In the genomic region with DNA sequence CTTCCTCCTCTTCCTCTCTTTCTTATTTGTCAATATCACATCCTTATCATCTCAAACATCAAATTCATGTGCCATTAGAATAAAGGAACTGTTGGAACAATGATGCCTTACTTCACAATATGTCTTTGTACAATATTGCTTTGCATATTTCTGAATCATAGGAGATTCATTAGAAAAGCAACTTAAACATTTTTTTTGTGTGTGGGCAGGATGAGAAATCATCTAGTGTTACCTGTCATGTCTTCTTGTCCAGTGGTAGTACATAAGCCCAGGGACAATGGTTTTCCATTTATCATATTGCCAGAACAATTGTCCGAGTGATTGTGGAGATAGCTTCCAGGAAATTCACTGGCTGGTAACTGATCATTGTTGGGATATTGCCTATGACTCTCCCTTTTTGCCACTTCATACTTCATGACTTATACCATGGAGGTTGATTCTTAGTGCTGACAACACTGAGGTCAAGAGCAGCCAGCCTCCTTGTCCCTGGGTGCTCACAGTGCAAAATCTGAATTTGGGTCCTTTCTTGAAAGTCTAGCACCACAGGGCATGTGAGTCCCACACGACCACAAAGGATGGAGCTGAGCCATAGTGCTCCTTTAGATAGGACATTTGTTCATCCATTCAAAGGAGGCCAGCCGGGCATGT, we compare ENCODE assay signal across 22 cellular contexts.
DNase-seq lines count a peak whose midpoint lies in the region; ATAC-seq and TF ChIP-seq lines count a peak whose summit lies in the region.
"Had no signal": no experiment of that assay in that cellular context is flagged by ENCODE, and none has a peak within 500 bp of the region (broad histone marks: within the 10 kb centered on the region; RNA-seq: fewer than 3 reads in every experiment).

No MANE protein-coding gene starts in this region.

- dilution Hi-C loops in mammary epithelial cell (cut with HindIII; ENCODE audit: low sequenced_read_pairs) = no loop called here

- in situ Hi-C loops in mammary epithelial cell (cut with MboI; ENCODE audit: low sequenced_read_pairs in 2 of 2) = no loop called here

- no peak overlapping the region for H3K4me3 Mint-ChIP-seq in effector memory CD8-positive, alpha-beta T cell
- H3K4me3 Mint-ChIP-seq: B cell; CD4-positive, CD25-positive, alpha-beta regulatory T cell had no signal

- H3K9me3 Mint-ChIP-seq in effector memory CD8-positive, alpha-beta T cell = peaks cover 0 to 7% of the 10 kb centered on the region in 2 donors

- TF ChIP-seq CTCF in mammary epithelial cell (conservative IDR thresholded peaks at IDR 0.05 in 1 of 2, IDR thresholded peaks at IDR 0.05 in 1 of 2; ENCODE audit: extremely low read depth in 1 of 2, insufficient read depth in 1 of 2, low read depth in 1 of 2, low read length in 2 of 2) (no peak), breast epithelium (IDR thresholded peaks at IDR 0.05) (no peak)

- H3K36me3 Mint-ChIP-seq in effector memory CD8-positive, alpha-beta T cell (ENCODE audit: insufficient read depth) = no peaks in the 10 kb centered on the region
- H3K36me3 Mint-ChIP-seq: CD4-positive, CD25-positive, alpha-beta regulatory T cell had no signal

- no peaks in the 10 kb centered on the region for H3K27me3 Mint-ChIP-seq in effector memory CD8-positive, alpha-beta T cell
- H3K27me3 Mint-ChIP-seq: B cell; CD4-positive, CD25-positive, alpha-beta regulatory T cell had no signal

- peaks cover 11 to 35% of the 10 kb centered on the region in 2 donors for H3K4me1 Mint-ChIP-seq in effector memory CD8-positive, alpha-beta T cell (ENCODE audit: low read depth in 2 of 2)
- H3K4me1 Mint-ChIP-seq: B cell had no signal

- no peak overlapping the region for H3K4me2 ChIP-seq in mammary epithelial cell (ENCODE audit: insufficient read depth, low read depth, low read length)

- no peak overlapping the region for H3K27ac ChIP-seq in mammary epithelial cell (ENCODE audit: insufficient read depth, low read depth, low read length)
- H3K27ac ChIP-seq in breast epithelium = no peak overlapping the region
- H3K27ac ChIP-seq in KOPT-K1 (ENCODE audit: low read depth, low read length, poor library complexity, severe bottlenecking) = peak overlapping the region; percentile 29
- H3K27ac ChIP-seq: Peyer's patch, SJCRH30 had no signal

- intact Hi-C loops in mammary epithelial cell (cut with micrococcal nuclease) (no loop called here), breast epithelium (cut with DNase I; ENCODE audit: low total_unique reads) (no loop called here)

- H3K27me3 ChIP-seq in mammary epithelial cell (ENCODE audit: insufficient read depth, low read length) (no peaks in the 10 kb centered on the region), breast epithelium (no peaks in the 10 kb centered on the region)
- H3K27me3 ChIP-seq: Peyer's patch, SJCRH30 had no signal

- H3K4me3 ChIP-seq in mammary epithelial cell (replicated peaks in 1 of 3; ENCODE audit: insufficient read depth in 1 of 3, low read depth in 2 of 3, low read length in 3 of 3) (no peak overlapping the region), breast epithelium (no peak overlapping the region)
- H3K4me3 ChIP-seq: Peyer's patch, SJCRH30 had no signal

- CTCF ChIA-PET in mammary epithelial cell (lab: Charles Lee; ENCODE audit: low non-redundant PET) = no interaction called here

- no peak overlapping the region for H3K9ac ChIP-seq in mammary epithelial cell (ENCODE audit: insufficient read depth, low read length)

- WGBS in mammary epithelial cell (ENCODE audit: low coverage, missing lambda C conversion rate) = 47% methylated on average over 3 of the region's 3 CpGs

- H3K4me1 ChIP-seq in mammary epithelial cell (ENCODE audit: insufficient read depth, low read length) = peaks cover 11% of the 10 kb centered on the region
- no peaks in the 10 kb centered on the region for H3K4me1 ChIP-seq in breast epithelium
- H3K4me1 ChIP-seq: Peyer's patch had no signal

- DNase-seq in mammary epithelial cell = peak; percentile 24
- DNase-seq in breast epithelium (ENCODE audit: low spot score in 2 of 2) = no peak
- DNase-seq in effector memory CD8-positive, alpha-beta T cell = no peak
- no peak for DNase-seq in kidney tubule cell (ENCODE audit: low spot score)
- DNase-seq: Caco-2; DMS 273 treated with DMSO at 0.1 percent for 48 hours; DMS79 treated with DMSO at 0.1 percent for 48 hours; KG1; NCI-H1092 treated with DMSO at 0.1 percent for 48 hours; NCI-H146; NCI-H2029 treated with DMSO at 0.1 percent for 48 hours; NCI-H226; NCI-H510A treated with DMSO at 0.1 percent for 48 hours; NCI-H774; NK-92 treated with Interleukin-12 subunit alpha and Interleukin-12 subunit beta, amount 100 ng/mL, for 24 hours; Peyer's patch had no signal

- H3K36me3 ChIP-seq in mammary epithelial cell (ENCODE audit: insufficient read depth, low read length) (no peaks in the 10 kb centered on the region), breast epithelium (no peaks in the 10 kb centered on the region), KOPT-K1 (ENCODE audit: insufficient read depth, low read length) (no peaks in the 10 kb centered on the region)
- H3K36me3 ChIP-seq: Peyer's patch, SJCRH30 had no signal

- no TSS peak for BruUV-seq in mammary epithelial cell (replicated peaks; lab: Mats Ljungman, UMichigan)

- H2AFZ ChIP-seq in mammary epithelial cell (ENCODE audit: low read depth, low read length) = no peak overlapping the region

- no peak for TF ChIP-seq POLR2A in breast epithelium (IDR thresholded peaks at IDR 0.05)

- no peaks in the 10 kb centered on the region for H4K20me1 ChIP-seq in mammary epithelial cell (ENCODE audit: insufficient read depth, low read length)

- no peaks in the 10 kb centered on the region for H3K79me2 ChIP-seq in mammary epithelial cell (ENCODE audit: insufficient read depth, low read length)

- H3K27ac Mint-ChIP-seq in effector memory CD8-positive, alpha-beta T cell = peak overlapping the region; percentile 0 to 52
- H3K27ac Mint-ChIP-seq: B cell had no signal

- no peak for ATAC-seq in effector memory CD8-positive, alpha-beta T cell (replicated peaks)
- no peak for ATAC-seq in HG02610 (IDR thresholded peaks at IDR 0.05; ENCODE audit: unreplicated experiment)
- no peak for ATAC-seq in HG03342 (IDR thresholded peaks at IDR 0.05; ENCODE audit: unreplicated experiment)

- H3K9me3 ChIP-seq in mammary epithelial cell (replicated peaks; ENCODE audit: insufficient read depth, low read length) = no peaks in the 10 kb centered on the region
- no peaks in the 10 kb centered on the region for H3K9me3 ChIP-seq in breast epithelium
- peaks cover 25% of the 10 kb centered on the region for H3K9me3 ChIP-seq in KOPT-K1 (ENCODE audit: insufficient read depth, low read length, poor library complexity, severe bottlenecking)
- H3K9me3 ChIP-seq: Caco-2, Peyer's patch, SJCRH30 had no signal
